In the genomic region with DNA sequence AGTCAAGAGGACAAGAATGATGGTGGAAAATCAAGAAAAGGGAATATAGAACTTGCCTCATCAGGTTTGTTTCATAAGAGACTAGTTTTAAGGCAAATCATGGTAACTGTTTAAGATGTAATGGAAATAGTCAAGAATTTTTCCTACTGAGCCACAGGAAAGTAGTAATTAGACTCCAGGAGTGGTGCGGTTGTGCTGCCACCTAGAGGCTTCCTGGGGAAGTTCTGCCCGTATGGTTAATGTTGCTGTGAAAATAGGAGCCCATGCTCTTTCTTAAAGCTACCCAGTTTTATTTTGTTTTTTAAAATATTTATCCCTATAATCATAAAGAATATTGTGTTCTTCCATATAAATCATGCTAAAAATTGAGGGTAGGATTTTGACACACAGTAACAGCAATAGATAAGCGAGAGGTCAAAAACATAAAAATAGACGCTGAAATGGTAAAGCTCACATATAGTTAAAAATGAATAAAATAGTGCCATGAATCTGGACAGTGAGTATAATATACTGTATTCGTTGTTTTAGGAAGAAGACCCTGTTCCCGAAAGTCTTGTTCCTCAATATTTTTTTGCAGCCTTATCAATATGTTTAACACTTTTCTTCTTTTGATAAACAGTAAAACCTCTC, we compare ENCODE assay signal across 8 cellular contexts.
A peak's percentile ranks its signal among the peaks of the same experiment; 100 is the strongest.
DNase-seq lines count a peak whose midpoint lies in the region; ATAC-seq lines count a peak whose summit lies in the region.

No MANE protein-coding gene starts in this region.

- no peak overlapping the region for H2AFZ ChIP-seq in trophoblast cell (ENCODE audit: insufficient read depth, low read length, poor library complexity)

- no peak overlapping the region for H3K27ac ChIP-seq in trophoblast cell (ENCODE audit: low read depth, low read length)

- no peak overlapping the region for H3K9ac ChIP-seq in trophoblast cell (ENCODE audit: low read length)

- no peaks in the 10 kb centered on the region for H3K9me3 Mint-ChIP-seq in activated T-cell treated with anti-CD3 and anti-CD28 coated beads, Interleukin-2, amount 50 U/mL, for 24 hours

- H3K4me3 ChIP-seq in trophoblast cell (ENCODE audit: low read depth, low read length), result no peak overlapping the region

- no peak overlapping the region for H3K4me2 ChIP-seq in trophoblast cell (ENCODE audit: low read length)

- H3K4ac ChIP-seq in trophoblast cell (ENCODE audit: low read depth, low read length), result no peak overlapping the region

- ATAC-seq in activated CD4-positive, CD25-positive, alpha-beta regulatory T cell treated with anti-CD3 and anti-CD28 coated beads, Interleukin-2, amount 50 U/mL, for 24 hours, result no peak
- ATAC-seq in HG02943 (IDR thresholded peaks at IDR 0.05; ENCODE audit: low read depth, unreplicated experiment), result peak; percentile 63
- ATAC-seq in HG03095 (IDR thresholded peaks at IDR 0.05; ENCODE audit: unreplicated experiment), result no peak

- H2BK12ac ChIP-seq in trophoblast cell (ENCODE audit: low read length), result no peak overlapping the region

- H3K79me1 ChIP-seq in trophoblast cell (ENCODE audit: low read length), result peaks cover 2% of the 10 kb centered on the region

- H3K4me1 ChIP-seq in trophoblast cell (ENCODE audit: control insufficient read depth in 1 of 2, insufficient read depth in 2 of 2, low read length in 2 of 2), result peaks cover 0 to 7% of the 10 kb centered on the region in 2 experiments

- no peak overlapping the region for H3K14ac ChIP-seq in trophoblast cell (ENCODE audit: low read length)

- no peaks in the 10 kb centered on the region for H3K36me3 Mint-ChIP-seq in activated T-cell treated with anti-CD3 and anti-CD28 coated beads, Interleukin-2, amount 50 U/mL, for 24 hours (ENCODE audit: low read depth)

- H3K23ac ChIP-seq in trophoblast cell (ENCODE audit: low read length), result no peak overlapping the region

- no peaks in the 10 kb centered on the region for H3K27me3 ChIP-seq in trophoblast cell (ENCODE audit: insufficient read depth, low read length)

- H3K79me2 ChIP-seq in trophoblast cell (ENCODE audit: control insufficient read depth, insufficient read depth, low read length, poor library complexity), result no peaks in the 10 kb centered on the region

- no peaks in the 10 kb centered on the region for H3K9me3 ChIP-seq in trophoblast cell (ENCODE audit: insufficient read depth, low read depth, low read length)

- WGBS in trophoblast cell (ENCODE audit: extremely low coverage, insufficient coverage, insufficient read length), result no CpG with 5 or more reads among the region's 6 CpGs

- H4K8ac ChIP-seq in trophoblast cell (ENCODE audit: low read depth, low read length), result no peak overlapping the region

- no peak overlapping the region for H2AK5ac ChIP-seq in trophoblast cell (ENCODE audit: low read length)

- no peak overlapping the region for H3K4me3 Mint-ChIP-seq in activated T-cell treated with anti-CD3 and anti-CD28 coated beads, Interleukin-2, amount 50 U/mL, for 24 hours

- H3K27me3 Mint-ChIP-seq in activated T-cell treated with anti-CD3 and anti-CD28 coated beads, Interleukin-2, amount 50 U/mL, for 24 hours, result peaks cover 15% of the 10 kb centered on the region

- no peak overlapping the region for H4K91ac ChIP-seq in trophoblast cell (ENCODE audit: low read depth, low read length)

- no peak overlapping the region for H3K18ac ChIP-seq in trophoblast cell (ENCODE audit: low read length)

- no peak overlapping the region for H2BK120ac ChIP-seq in trophoblast cell (ENCODE audit: insufficient read depth, low read length, poor library complexity)

- peak; percentile 38 for DNase-seq in activated CD4-positive, CD25-positive, alpha-beta regulatory T cell treated with anti-CD3 and anti-CD28 coated beads, Interleukin-2, amount 50 U/mL, for 72 hours
- DNase-seq in NCI-H82 treated with DMSO at 0.1 percent for 48 hours (lab: John Stamatoyannopoulos, UW; ENCODE audit: unreplicated experiment) (peak; percentile 41), germinal center (ENCODE audit: low spot score) (peak; percentile 48), trophoblast cell (peak; percentile 62 to 91)
- peak; percentile 45 for DNase-seq in activated T-cell treated with anti-CD3 and anti-CD28 coated beads, Interleukin-2, amount 50 U/mL, for 24 hours

- no peaks in the 10 kb centered on the region for H3K4me1 Mint-ChIP-seq in activated T-cell treated with anti-CD3 and anti-CD28 coated beads, Interleukin-2, amount 50 U/mL, for 24 hours (ENCODE audit: low read depth)

- no peak overlapping the region for H3K27ac Mint-ChIP-seq in activated T-cell treated with anti-CD3 and anti-CD28 coated beads, Interleukin-2, amount 50 U/mL, for 24 hours

- peaks cover 0 to 3% of the 10 kb centered on the region in 2 experiments for H3K36me3 ChIP-seq in trophoblast cell (ENCODE audit: control insufficient read depth in 1 of 2, insufficient read depth in 2 of 2, low read length in 2 of 2)

- no peak overlapping the region for H2BK5ac ChIP-seq in trophoblast cell (ENCODE audit: low read depth, low read length, poor library complexity)

- H4K12ac ChIP-seq in trophoblast cell (ENCODE audit: low read depth, low read length), result no peak overlapping the region
